ENCODE assay signal across 9 cellular contexts in the genomic region with DNA sequence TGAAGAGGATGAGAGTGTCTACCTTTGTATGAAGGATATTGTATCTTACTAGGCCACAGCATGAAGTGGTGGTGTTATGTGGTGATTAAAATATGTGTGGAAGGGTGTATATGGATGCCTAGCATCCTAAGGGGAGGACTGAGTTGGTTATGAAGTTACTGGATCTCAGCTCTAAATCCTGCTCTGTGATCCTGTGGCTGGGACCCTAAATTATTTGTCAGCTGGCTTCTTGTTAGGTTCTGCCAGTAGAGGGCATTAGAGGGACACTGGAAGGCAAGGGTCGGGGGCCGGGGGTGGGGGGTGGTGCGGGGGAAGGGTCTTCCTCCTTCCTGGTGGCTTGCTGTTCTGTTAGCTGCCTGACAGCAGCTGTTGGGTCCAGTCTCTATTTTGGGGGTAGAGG. TPM values are rescaled to one million over a fixed set of nuclear protein-coding genes. Genes with fewer than 3 reads are reported as not detected.
DNase-seq lines count a peak whose midpoint lies in the region; ATAC-seq, FAIRE-seq and TF ChIP-seq lines count a peak whose summit lies in the region.
"Had no signal": no experiment of that assay in that cellular context is flagged by ENCODE, and none has a peak within 500 bp of the region (broad histone marks: within the 10 kb centered on the region; RNA-seq: fewer than 3 reads in every experiment).

No MANE protein-coding gene starts in this region.

- no peak for FAIRE-seq in HepG2 (lab: Jason Lieb, UNC)

- CTCF ChIA-PET in CD8-positive, alpha-beta T cell (lab: Charles Lee) = no interaction called here
- CTCF ChIA-PET in HEK293 (lab: Yijun Ruan, JAX) (interaction anchor here (0.6 to 9.6 kb wide), 24 partner anchors 10 to 643 kb away, joined by 3 to 157 read pairs (median 5); no protein-coding TSS in a partner anchor), HepG2 (lab: Yijun Ruan, JAX; ENCODE audit: low intra/inter-chr PET ratio, low total read pairs) (interaction anchor here (0.9 kb wide), 1 partner anchor 276 kb away, joined by 3 read pairs; no protein-coding TSS in a partner anchor)
- CTCF ChIA-PET in activated CD8-positive, alpha-beta T cell treated with anti-CD3 and anti-CD28 coated beads for 36 hours (lab: Charles Lee) = interaction anchor here (0.9 to 3.3 kb wide), 6 partner anchors 11 to 277 kb away, joined by 3 to 17 read pairs (median 10); no protein-coding TSS in a partner anchor

- TF ChIP-seq RAD21 in HepG2 (CRISPR knock-in tag; IDR thresholded peaks at IDR 0.05) = no peak

- intact Hi-C loops in CD8-positive, alpha-beta T cell (cut with DNase I, micrococcal nuclease) = no loop called here
- intact Hi-C loops in activated CD8-positive, alpha-beta T cell treated with anti-CD3 and anti-CD28 coated beads for 36 hours (cut with micrococcal nuclease) = no loop called here
- intact Hi-C loops in HepG2 (cut with micrococcal nuclease; ENCODE audit: unreplicated experiment) = loop anchor here (10.0 kb wide), 1 partner anchor 407 kb away; a partner anchor contains a TSS

- no peaks in the 10 kb centered on the region for H3K9me3 ChIP-seq in CD8-positive, alpha-beta T cell (ENCODE audit: low read length)
- no peaks in the 10 kb centered on the region for H3K9me3 ChIP-seq in HEK293 (ENCODE audit: control insufficient read depth, insufficient read depth, low read depth, low read length)
- H3K9me3 ChIP-seq in HepG2 (ENCODE audit: low read length) = no peaks in the 10 kb centered on the region

- H3K36me3 Mint-ChIP-seq in CD8-positive, alpha-beta T cell = peaks cover 87% of the 10 kb centered on the region
- peaks cover 54% of the 10 kb centered on the region for H3K36me3 Mint-ChIP-seq in activated CD8-positive, alpha-beta T cell treated with anti-CD3 and anti-CD28 coated beads for 36 hours (ENCODE audit: low read depth)

- POLR2A ChIA-PET in CD8-positive, alpha-beta T cell (lab: Charles Lee) = interaction anchor here (0.9 to 1.8 kb wide), 2 partner anchors 10 to 34 kb away, joined by 4 read pairs; a partner anchor contains a TSS
- POLR2A ChIA-PET in HEK293 (lab: Yijun Ruan, JAX) (interaction anchor here (0.6 to 2.0 kb wide), 5 partner anchors 18 to 342 kb away, joined by 3 to 11 read pairs (median 4); a partner anchor contains a TSS), HepG2 (lab: Yijun Ruan, JAX) (interaction anchor here (0.9 kb wide), 1 partner anchor 86 kb away, joined by 3 read pairs; no protein-coding TSS in a partner anchor)
- POLR2A ChIA-PET in activated CD8-positive, alpha-beta T cell treated with anti-CD3 and anti-CD28 coated beads for 36 hours (lab: Charles Lee) = interaction anchor here (1.0 kb wide), 1 partner anchor 24 kb away, joined by 3 read pairs; no protein-coding TSS in a partner anchor

- no peaks in the 10 kb centered on the region for H3K27me3 ChIP-seq in CD8-positive, alpha-beta T cell (ENCODE audit: insufficient read depth, low read length)
- no peaks in the 10 kb centered on the region for H3K27me3 ChIP-seq in HepG2 (ENCODE audit: control insufficient read depth in 1 of 2, insufficient read depth in 2 of 2, low read length in 2 of 2)

- no peak for TF ChIP-seq CTCF in CD8-positive, alpha-beta T cell (IDR thresholded peaks at IDR 0.05)
- TF ChIP-seq CTCF in HEK293 (tag by site-specific recombination; IDR thresholded peaks at IDR 0.05) (no peak), HepG2 (CRISPR knock-in tag; IDR thresholded peaks at IDR 0.05) (peak; percentile 39)
- no peak for TF ChIP-seq CTCF in activated CD8-positive, alpha-beta T cell treated with anti-CD3 and anti-CD28 coated beads for 36 hours (IDR thresholded peaks at IDR 0.05)

- no peak for TF ChIP-seq POLR2A in HepG2 (IDR thresholded peaks at IDR 0.05; ENCODE audit: insufficient read depth in 1 of 2, low read depth in 2 of 2, low read length in 2 of 2)

- no peak overlapping the region for H3K4me3 Mint-ChIP-seq in CD8-positive, alpha-beta T cell
- H3K4me3 Mint-ChIP-seq in activated CD8-positive, alpha-beta T cell treated with anti-CD3 and anti-CD28 coated beads for 36 hours = no peak overlapping the region

- H3K79me2 ChIP-seq in HepG2 (ENCODE audit: insufficient read depth, low read length) = no peaks in the 10 kb centered on the region

- no peak overlapping the region for H3K27ac ChIP-seq in CD8-positive, alpha-beta T cell (ENCODE audit: low read depth, low read length)
- H3K27ac ChIP-seq in HEK293 (ENCODE audit: extremely low read depth, low read depth, low read length) (no peak overlapping the region), HepG2 (ENCODE audit: extremely low read length, insufficient read depth, low read length) (no peak overlapping the region)

- in situ Hi-C loops in HepG2 (cut with HindIII; ENCODE audit: extremely low pct_ligation_motif_present, low pct_unique_long_range_greater_than_20kb) = loop anchor here (5.0 kb wide), 1 partner anchor 275 kb away; no protein-coding TSS in a partner anchor

- no peaks in the 10 kb centered on the region for H3K9me3 Mint-ChIP-seq in CD8-positive, alpha-beta T cell
- no peaks in the 10 kb centered on the region for H3K9me3 Mint-ChIP-seq in activated CD8-positive, alpha-beta T cell treated with anti-CD3 and anti-CD28 coated beads for 36 hours

- WGBS in HepG2 (ENCODE audit: low lambda C conversion rate) = 76% methylated on average over 3 of the region's 3 CpGs

- peak overlapping the region; percentile 55 for H3K27ac Mint-ChIP-seq in CD8-positive, alpha-beta T cell
- peak overlapping the region; percentile 59 for H3K27ac Mint-ChIP-seq in activated CD8-positive, alpha-beta T cell treated with anti-CD3 and anti-CD28 coated beads for 36 hours

- H3K27me3 Mint-ChIP-seq in CD8-positive, alpha-beta T cell (ENCODE audit: low read depth) = no peaks in the 10 kb centered on the region
- H3K27me3 Mint-ChIP-seq in activated CD8-positive, alpha-beta T cell treated with anti-CD3 and anti-CD28 coated beads for 36 hours = no peaks in the 10 kb centered on the region

- no peak overlapping the region for H3K4me3 ChIP-seq in CD8-positive, alpha-beta T cell (ENCODE audit: low read depth, low read length)
- no peak overlapping the region for H3K4me3 ChIP-seq in HEK293 (ENCODE audit: low read depth, low read length)
- H3K4me3 ChIP-seq in HepG2 (replicated peaks in 1 of 3; ENCODE audit: insufficient read depth in 1 of 3, low read depth in 2 of 3, low read length in 3 of 3) = no peak overlapping the region

- no peak for DNase-seq in CD8-positive, alpha-beta T cell
- DNase-seq in activated CD8-positive, alpha-beta T cell treated with anti-CD3 and anti-CD28 coated beads for 36 hours = no peak
- DNase-seq in HepG2 (ENCODE audit: low spot score) (peak; percentile 31), cortex of kidney (lab: John Stamatoyannopoulos, UW) (no peak), A172 (ENCODE audit: low spot score) (no peak)
- DNase-seq in activated CD8-positive, alpha-beta memory T cell treated with anti-CD3 and anti-CD28 coated beads for 24 hours = no peak
- DNase-seq: NCI-H2029 treated with DMSO at 0.1 percent for 48 hours had no signal

- no peaks in the 10 kb centered on the region for H3K4me1 ChIP-seq in CD8-positive, alpha-beta T cell (ENCODE audit: insufficient read depth, low read length)
- H3K4me1 ChIP-seq in HEK293 (ENCODE audit: control insufficient read depth, insufficient read depth, low read length) (no peaks in the 10 kb centered on the region), HepG2 (ENCODE audit: insufficient read depth, low read length) (peaks cover 41% of the 10 kb centered on the region)

- no peak overlapping the region for H3K9ac ChIP-seq in HepG2 (ENCODE audit: insufficient read depth, low read depth, low read length)

- H4K20me1 ChIP-seq in HepG2 (ENCODE audit: insufficient read depth, low read length) = no peaks in the 10 kb centered on the region; the same call in 1 of the 2 replicates

- TF ChIP-seq EP300 in HepG2 (IDR thresholded peaks at IDR 0.05; ENCODE audit: low read depth in 2 of 2, low read length in 2 of 2) (no peak), HepG2 (CRISPR knock-in tag; IDR thresholded peaks at IDR 0.05; ENCODE audit: borderline replicate concordance) (no peak)

- peaks cover 23% of the 10 kb centered on the region for H3K4me1 Mint-ChIP-seq in CD8-positive, alpha-beta T cell (ENCODE audit: low read depth)
- H3K4me1 Mint-ChIP-seq in activated CD8-positive, alpha-beta T cell treated with anti-CD3 and anti-CD28 coated beads for 36 hours (ENCODE audit: low read depth) = peaks cover 11% of the 10 kb centered on the region

- no TSS peak for BruUV-seq in HepG2 (replicated peaks; lab: Mats Ljungman, UMichigan)

- no peak overlapping the region for H2AFZ ChIP-seq in HepG2 (ENCODE audit: low read length)

- H3K36me3 ChIP-seq in CD8-positive, alpha-beta T cell (ENCODE audit: insufficient read depth, low read length) = peaks cover 40% of the 10 kb centered on the region
- peaks cover 63 to 82% of the 10 kb centered on the region in 2 experiments for H3K36me3 ChIP-seq in HEK293 (ENCODE audit: control insufficient read depth in 2 of 2, insufficient read depth in 1 of 2, low read length in 2 of 2)
- H3K36me3 ChIP-seq in HepG2 (replicated peaks in 1 of 2; ENCODE audit: control insufficient read depth in 1 of 2, insufficient read depth in 2 of 2, low read length in 2 of 2) = peaks cover 9 to 72% of the 10 kb centered on the region in 2 experiments

- H3K4me2 ChIP-seq in HepG2 (ENCODE audit: low read depth, low read length) = no peak overlapping the region

- no peak for ATAC-seq in CD8-positive, alpha-beta T cell
- no peak for ATAC-seq in activated CD8-positive, alpha-beta T cell treated with anti-CD3 and anti-CD28 coated beads for 36 hours
- ATAC-seq in HepG2 (no peak), HG03571 (IDR thresholded peaks at IDR 0.05; ENCODE audit: unreplicated experiment) (no peak)

RNA-seq across cellular contexts. Expression of a gene that starts 34.9 kb away (rescaled TPM):
- total RNA-seq in CD8-positive, alpha-beta T cell = 100 to 1,000 TPM; 513 to 545 TPM
- total RNA-seq in activated CD8-positive, alpha-beta T cell treated with anti-CD3 and anti-CD28 coated beads for 36 hours = 100 to 1,000 TPM; 236 to 247 TPM
- 218 and 361 TPM in 2 replicates for total RNA-seq in HepG2 (2016; rRNA removed; fragmentation: Illumina TruSeq; extraction: Trizol)
- 66.4 and 72.5 TPM in 2 replicates for total RNA-seq in HepG2 (2016; cell fraction: cytosol; rRNA removed; fragmentation: Illumina TruSeq; extraction: Trizol; ENCODE audit: low read depth)
- total RNA-seq in HepG2 (2016; cell fraction: insoluble cytoplasmic fraction; rRNA removed; fragmentation: Illumina TruSeq; extraction: Trizol) = 223 and 347 TPM in 2 replicates
- total RNA-seq in HepG2 (2016; cell fraction: membrane; rRNA removed; fragmentation: Illumina TruSeq; extraction: Trizol) = 116 and 131 TPM in 2 replicates
- 154 and 168 TPM in 2 replicates for total RNA-seq in HepG2 (2016; cell fraction: nucleus; rRNA removed; fragmentation: Illumina TruSeq; extraction: Trizol)
- 182 and 219 TPM in 2 replicates for polyA plus RNA-seq in HepG2 (2011; rRNA removed)
- polyA plus RNA-seq in HepG2 (2011; cell fraction: cytosol; rRNA removed) = 86.8 and 139 TPM in 2 replicates
- polyA plus RNA-seq in HepG2 (2011; cell fraction: nucleus; rRNA removed) = 33.5 and 47.3 TPM in 2 replicates
- polyA plus RNA-seq in HepG2 (2012) = 278 and 287 TPM in 2 replicates
- 106 and 118 TPM in 2 replicates for polyA plus RNA-seq in HepG2 (2016; cell fraction: cytosol; fragmentation: Illumina TruSeq; extraction: Trizol; ENCODE audit: low read depth)
- 520 and 546 TPM in 2 replicates for polyA plus RNA-seq in HepG2 (2016; cell fraction: insoluble cytoplasmic fraction; fragmentation: Illumina TruSeq; extraction: Trizol; ENCODE audit: low read depth)
- polyA plus RNA-seq in HepG2 (2016; cell fraction: membrane; fragmentation: Illumina TruSeq; extraction: Trizol; ENCODE audit: low read depth) = 179 and 180 TPM in 2 replicates
- polyA plus RNA-seq in HepG2 (2016; cell fraction: nucleus; fragmentation: Illumina TruSeq; extraction: Trizol; ENCODE audit: insufficient read depth, low read depth) = 220 and 225 TPM in 2 replicates
- polyA minus RNA-seq in HepG2 (2011; rRNA and poly(A)+ RNA removed; ENCODE audit: low replicate concordance) = 31.6 and 63.1 TPM in 2 replicates
- 79.8 and 80.8 TPM in 2 replicates for polyA minus RNA-seq in HepG2 (2011; cell fraction: cytosol; rRNA and poly(A)+ RNA removed)
- 155 and 159 TPM in 2 replicates for polyA minus RNA-seq in HepG2 (2011; cell fraction: nucleus; rRNA and poly(A)+ RNA removed)
- total RNA-seq in A172 (2014; rRNA removed; shearing (Covaris generic)) = 261 and 441 TPM in 2 replicates

RNA-seq across cellular contexts. Expression of a gene that starts 37.3 kb away (rescaled TPM):
- 1 to 10 TPM; 3.7 to 5.0 TPM for total RNA-seq in CD8-positive, alpha-beta T cell
- 10 to 100 TPM; 13.2 to 14.1 TPM for total RNA-seq in activated CD8-positive, alpha-beta T cell treated with anti-CD3 and anti-CD28 coated beads for 36 hours
- total RNA-seq in HepG2 (2016; rRNA removed; fragmentation: Illumina TruSeq; extraction: Trizol) = 145 and 265 TPM in 2 replicates
- total RNA-seq in HepG2 (2016; cell fraction: cytosol; rRNA removed; fragmentation: Illumina TruSeq; extraction: Trizol; ENCODE audit: low read depth) = 38.3 and 41.8 TPM in 2 replicates
- 147 and 263 TPM in 2 replicates for total RNA-seq in HepG2 (2016; cell fraction: insoluble cytoplasmic fraction; rRNA removed; fragmentation: Illumina TruSeq; extraction: Trizol)
- total RNA-seq in HepG2 (2016; cell fraction: membrane; rRNA removed; fragmentation: Illumina TruSeq; extraction: Trizol) = 76.7 and 76.8 TPM in 2 replicates
- 192 and 212 TPM in 2 replicates for total RNA-seq in HepG2 (2016; cell fraction: nucleus; rRNA removed; fragmentation: Illumina TruSeq; extraction: Trizol)
- polyA plus RNA-seq in HepG2 (2011; rRNA removed) = 653 and 707 TPM in 2 replicates
- polyA plus RNA-seq in HepG2 (2011; cell fraction: cytosol; rRNA removed) = 619 and 690 TPM in 2 replicates
- polyA plus RNA-seq in HepG2 (2011; cell fraction: nucleus; rRNA removed) = 438 and 468 TPM in 2 replicates
- 370 and 429 TPM in 2 replicates for polyA plus RNA-seq in HepG2 (2012)
- polyA plus RNA-seq in HepG2 (2016; cell fraction: cytosol; fragmentation: Illumina TruSeq; extraction: Trizol; ENCODE audit: low read depth) = 85.5 and 99.3 TPM in 2 replicates
- polyA plus RNA-seq in HepG2 (2016; cell fraction: insoluble cytoplasmic fraction; fragmentation: Illumina TruSeq; extraction: Trizol; ENCODE audit: low read depth) = 143 and 146 TPM in 2 replicates
- 90.8 and 95.9 TPM in 2 replicates for polyA plus RNA-seq in HepG2 (2016; cell fraction: membrane; fragmentation: Illumina TruSeq; extraction: Trizol; ENCODE audit: low read depth)
- 337 and 346 TPM in 2 replicates for polyA plus RNA-seq in HepG2 (2016; cell fraction: nucleus; fragmentation: Illumina TruSeq; extraction: Trizol; ENCODE audit: insufficient read depth, low read depth)
- 0.44 and 261 TPM in 2 replicates for polyA minus RNA-seq in HepG2 (2011; rRNA and poly(A)+ RNA removed; ENCODE audit: low replicate concordance)
- polyA minus RNA-seq in HepG2 (2011; cell fraction: cytosol; rRNA and poly(A)+ RNA removed) = 172 and 190 TPM in 2 replicates
- 126 and 165 TPM in 2 replicates for polyA minus RNA-seq in HepG2 (2011; cell fraction: nucleus; rRNA and poly(A)+ RNA removed)
- 52.8 and 58.4 TPM in 2 replicates for total RNA-seq in A172 (2014; rRNA removed; shearing (Covaris generic))
